Comparison of ENCODE assay signal across 11 cellular contexts in the genomic region with DNA sequence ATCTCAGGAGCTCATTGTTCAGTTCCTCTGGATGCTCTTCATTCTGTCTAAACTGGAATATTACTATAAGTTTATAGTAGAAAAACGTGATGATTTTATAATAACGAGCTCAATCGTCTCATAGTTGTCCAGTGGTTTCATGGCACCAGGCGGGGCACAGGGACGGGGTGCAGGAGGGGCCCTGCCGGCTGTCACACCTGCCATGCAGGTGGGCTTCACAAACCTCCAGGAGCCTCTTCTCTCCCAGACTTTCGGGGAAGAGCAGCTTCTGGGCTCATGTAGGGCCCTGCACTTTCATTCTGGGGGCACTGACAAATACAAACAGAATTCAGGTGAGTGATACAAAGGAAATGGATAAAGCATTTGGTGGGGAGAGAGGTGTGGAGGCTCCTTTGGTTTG.
"Had no signal": no experiment of that assay in that cellular context is flagged by ENCODE, and none has a peak within 500 bp of the region (broad histone marks: within the 10 kb centered on the region; RNA-seq: fewer than 3 reads in every experiment).

No MANE protein-coding gene starts in this region.

- H3K9me3 ChIP-seq: body of pancreas, SK-N-SH, thyroid gland had no signal

- H3K36me3 ChIP-seq: thyroid gland had no signal

- H3K27ac ChIP-seq: body of pancreas, parathyroid adenoma, thyroid gland had no signal

- DNase-seq: body of pancreas; effector memory CD8-positive, alpha-beta T cell; Right ventricle myocardium superior; SK-N-SH; stimulated activated CD4-positive, alpha-beta T cell treated with anti-CD3 and anti-CD28 coated beads, Interleukin-4, amount 100 ng/mL, for 1 hour; thyroid gland had no signal

- H3K4me3 ChIP-seq: body of pancreas, smooth muscle cell, thyroid gland had no signal

- H3K27me3 Mint-ChIP-seq: activated naive CD8-positive, alpha-beta T cell; effector memory CD8-positive, alpha-beta T cell had no signal

- H3K4me1 ChIP-seq: parathyroid adenoma had no signal

- H3K9me3 Mint-ChIP-seq: effector memory CD8-positive, alpha-beta T cell; memory B cell had no signal

- H3K36me3 Mint-ChIP-seq: activated naive CD8-positive, alpha-beta T cell; memory B cell had no signal

- H3K27ac Mint-ChIP-seq: activated naive CD8-positive, alpha-beta T cell; memory B cell had no signal

- H3K4me3 Mint-ChIP-seq: activated naive CD8-positive, alpha-beta T cell; effector memory CD8-positive, alpha-beta T cell; memory B cell had no signal

- H3K27me3 ChIP-seq: body of pancreas, thyroid gland had no signal

- ATAC-seq: body of pancreas; effector memory CD8-positive, alpha-beta T cell; sciatic nerve had no signal
